8 cellular contexts compared by ENCODE assay signal in genomic region chr15:31867536-31868442, GRCh38. TPM values are rescaled to one million over a fixed set of nuclear protein-coding genes. Genes with fewer than 3 reads are reported as not detected.
DNase-seq lines count a peak whose midpoint lies in the region; ATAC-seq and TF ChIP-seq lines count a peak whose summit lies in the region.

No MANE protein-coding gene starts in this region.

- TF ChIP-seq CTCF in left ventricle myocardium inferior (IDR thresholded peaks at IDR 0.05; ENCODE audit: borderline replicate concordance) (peak; percentile 89), gastrocnemius medialis (IDR thresholded peaks at IDR 0.05 in 4 of 5, conservative IDR thresholded peaks at IDR 0.05 in 1 of 5) (peak; percentile 51 to 83 (median 64))

- H3K4me3 ChIP-seq in left ventricle myocardium inferior (no peak overlapping the region), gastrocnemius medialis (no peak overlapping the region)

- H3K9me3 ChIP-seq in left ventricle myocardium inferior (replicated peaks) (no peaks in the 10 kb centered on the region), gastrocnemius medialis (no peaks in the 10 kb centered on the region)

- H3K36me3 Mint-ChIP-seq in activated naive CD8-positive, alpha-beta T cell treated with anti-CD3 and anti-CD28 coated beads for 36 hours, result no peaks in the 10 kb centered on the region

- intact Hi-C loops in left ventricle myocardium inferior (cut with micrococcal nuclease) (loop anchor here (10.0 kb wide), 1 partner anchor 63 kb away; no protein-coding TSS in a partner anchor), gastrocnemius medialis (cut with DNase I; ENCODE audit: low total_unique reads) (loop anchor here (10.0 kb wide), 1 partner anchor 213 kb away; no protein-coding TSS in a partner anchor)

- DNase-seq in EH (ENCODE audit: low read depth) (peak; percentile 37), LoVo (ENCODE audit: low spot score) (peak; percentile 76), SK-MEL-5 (ENCODE audit: low read depth, low spot score) (peak; percentile 69), left ventricle myocardium inferior (peak; percentile 69), gastrocnemius medialis (peak in 1 of 2 donors; percentile 45)
- peak; percentile 57 for DNase-seq in activated naive CD8-positive, alpha-beta T cell treated with anti-CD3 and anti-CD28 coated beads for 36 hours

- in situ Hi-C loops in SK-MEL-5 (cut with HindIII; ENCODE audit: low pct_unique_long_range_greater_than_20kb, low sequenced_read_pairs) (no loop called here), gastrocnemius medialis (cut with MboI; ENCODE audit: low sequenced_read_pairs in 4 of 4) (loop anchor here in 1 of 4 donors (10.0 kb wide), 1 partner anchor 213 kb away; no protein-coding TSS in a partner anchor)

- peaks cover 7% of the 10 kb centered on the region for H3K4me1 Mint-ChIP-seq in activated naive CD8-positive, alpha-beta T cell treated with anti-CD3 and anti-CD28 coated beads for 36 hours

- ATAC-seq in gastrocnemius medialis (no peak), GM18907 (IDR thresholded peaks at IDR 0.05; ENCODE audit: unreplicated experiment) (no peak), GM21619 (IDR thresholded peaks at IDR 0.05; ENCODE audit: unreplicated experiment) (no peak)

- peak overlapping the region; percentile 24 for H3K4me3 Mint-ChIP-seq in activated naive CD8-positive, alpha-beta T cell treated with anti-CD3 and anti-CD28 coated beads for 36 hours

- H3K36me3 ChIP-seq in left ventricle myocardium inferior, result no peaks in the 10 kb centered on the region
- no peaks in the 10 kb centered on the region for H3K36me3 ChIP-seq in gastrocnemius medialis

- H3K27me3 ChIP-seq in left ventricle myocardium inferior (ENCODE audit: low read depth) (no peaks in the 10 kb centered on the region), gastrocnemius medialis (no peaks in the 10 kb centered on the region)

- H3K4me1 ChIP-seq in left ventricle myocardium inferior (peaks cover 15% of the 10 kb centered on the region), gastrocnemius medialis (peaks cover 6% of the 10 kb centered on the region in 2 donors)

- H3K27me3 Mint-ChIP-seq in activated naive CD8-positive, alpha-beta T cell treated with anti-CD3 and anti-CD28 coated beads for 36 hours, result peaks cover 41% of the 10 kb centered on the region

- H3K27ac Mint-ChIP-seq in activated naive CD8-positive, alpha-beta T cell treated with anti-CD3 and anti-CD28 coated beads for 36 hours, result no peak overlapping the region

- no peak overlapping the region for H3K27ac ChIP-seq in left ventricle myocardium inferior (replicated peaks)
- no peak overlapping the region for H3K27ac ChIP-seq in gastrocnemius medialis

- TF ChIP-seq POLR2A in gastrocnemius medialis (IDR thresholded peaks at IDR 0.05), result no peak

- no peaks in the 10 kb centered on the region for H3K9me3 Mint-ChIP-seq in activated naive CD8-positive, alpha-beta T cell treated with anti-CD3 and anti-CD28 coated beads for 36 hours

RNA-seq across cellular contexts. Expression of gene OTUD7A, which starts 2.7 kb away (rescaled TPM):
- total RNA-seq in SK-MEL-5 (2014; rRNA removed; shearing (Covaris generic)), result 1.5 TPM in 2 replicates
- 0.88 and 2.0 TPM in 2 replicates for polyA plus RNA-seq in SK-MEL-5 (2015; cell fraction: cytosol; rRNA removed)
- 0.26 and 1.4 TPM in 2 replicates for polyA plus RNA-seq in SK-MEL-5 (2015; cell fraction: nucleus; rRNA removed)
- total RNA-seq in activated naive CD8-positive, alpha-beta T cell treated with anti-CD3 and anti-CD28 coated beads for 36 hours, result 1 to 10 TPM in 1 of 2 experiments, under 1 TPM in 1; 0.87 to 1.2 TPM
- total RNA-seq in left ventricle myocardium inferior (1.5 TPM), gastrocnemius medialis (1 to 10 TPM; 1.5 to 6.1 (median 5.8) TPM)
